7 cellular contexts compared by ENCODE assay signal in the genomic region with DNA sequence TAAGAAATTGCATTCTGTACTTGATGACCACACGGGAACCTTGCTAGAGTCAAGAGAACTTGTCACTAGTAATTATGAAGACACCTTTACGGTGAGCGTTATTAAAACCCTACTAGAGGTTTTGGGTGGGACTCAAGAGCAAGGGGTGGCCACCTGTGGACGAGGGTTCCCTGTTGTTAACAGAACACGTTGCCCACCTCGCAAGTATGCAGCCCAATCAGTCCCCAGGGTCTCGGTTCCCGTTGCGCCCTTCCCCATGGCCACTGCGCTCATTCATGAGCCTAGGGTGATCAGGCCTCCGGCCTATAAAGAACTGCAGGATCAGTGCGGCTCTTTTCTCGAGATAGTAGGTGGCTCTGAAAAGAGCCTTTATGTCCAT. TPM values are rescaled to one million over a fixed set of nuclear protein-coding genes. Genes with fewer than 3 reads are reported as not detected.
DNase-seq lines count a peak whose midpoint lies in the region; ATAC-seq lines count a peak whose summit lies in the region.

No MANE protein-coding gene starts in this region.

- POLR2A ChIA-PET in activated CD4-positive, alpha-beta memory T cell treated with anti-CD3 and anti-CD28 coated beads for 36 hours (lab: Charles Lee) = interaction anchor here (0.6 to 3.5 kb wide), 9 partner anchors 9 to 183 kb away, joined by 3 to 33 read pairs (median 4); partner anchors contain the start of genes RNF187 and TRIM11

- peak; percentile 2 for ATAC-seq in GM19025 (IDR thresholded peaks at IDR 0.05; ENCODE audit: low read depth, unreplicated experiment)
- ATAC-seq in HG02852 (IDR thresholded peaks at IDR 0.05; ENCODE audit: unreplicated experiment) = peak; percentile 8
- peak; percentile 20 for ATAC-seq in left ventricle myocardium superior
- peak; percentile 3 for ATAC-seq in stimulated activated effector memory CD8-positive, alpha-beta T cell treated with anti-CD3 and anti-CD28 coated beads, Interleukin-12 subunit alpha, Interleukin-12 subunit beta, amount 100 ng/mL, for 72 hours
- no peak for ATAC-seq in left lobe of liver

- peaks cover 13% of the 10 kb centered on the region for H3K36me3 Mint-ChIP-seq in activated CD4-positive, alpha-beta memory T cell treated with anti-CD3 and anti-CD28 coated beads for 36 hours
- H3K36me3 Mint-ChIP-seq in stimulated activated effector memory CD8-positive, alpha-beta T cell treated with anti-CD3 and anti-CD28 coated beads, Interleukin-12 subunit alpha, Interleukin-12 subunit beta, amount 100 ng/mL, for 72 hours = peaks cover 39% of the 10 kb centered on the region

- H3K27me3 Mint-ChIP-seq in activated CD4-positive, alpha-beta memory T cell treated with anti-CD3 and anti-CD28 coated beads for 36 hours = peaks cover 1% of the 10 kb centered on the region

- H3K4me1 Mint-ChIP-seq in activated CD4-positive, alpha-beta memory T cell treated with anti-CD3 and anti-CD28 coated beads for 36 hours (ENCODE audit: low read depth) = peaks cover 34% of the 10 kb centered on the region
- peaks cover 51% of the 10 kb centered on the region for H3K4me1 Mint-ChIP-seq in stimulated activated effector memory CD8-positive, alpha-beta T cell treated with anti-CD3 and anti-CD28 coated beads, Interleukin-12 subunit alpha, Interleukin-12 subunit beta, amount 100 ng/mL, for 72 hours

- H3K4me3 Mint-ChIP-seq in activated CD4-positive, alpha-beta memory T cell treated with anti-CD3 and anti-CD28 coated beads for 36 hours = peak overlapping the region; percentile 98
- H3K4me3 Mint-ChIP-seq in stimulated activated effector memory CD8-positive, alpha-beta T cell treated with anti-CD3 and anti-CD28 coated beads, Interleukin-12 subunit alpha, Interleukin-12 subunit beta, amount 100 ng/mL, for 72 hours = peak overlapping the region; percentile 96

- CTCF ChIA-PET in activated CD4-positive, alpha-beta memory T cell treated with anti-CD3 and anti-CD28 coated beads for 36 hours (lab: Charles Lee) = interaction anchor here (0.8 to 2.5 kb wide), 4 partner anchors 9 to 30 kb away, joined by 3 to 10 read pairs (median 6); partner anchors contain the start of gene RNF187

- intact Hi-C loops in activated CD4-positive, alpha-beta memory T cell treated with anti-CD3 and anti-CD28 coated beads for 36 hours (cut with micrococcal nuclease) = loop anchor here (1.0 to 5.0 kb wide), 3 partner anchors 8 to 180 kb away; no protein-coding TSS in a partner anchor
- intact Hi-C loops in left ventricle myocardium superior (cut with micrococcal nuclease) = no loop called here

- no peaks in the 10 kb centered on the region for H3K9me3 Mint-ChIP-seq in activated CD4-positive, alpha-beta memory T cell treated with anti-CD3 and anti-CD28 coated beads for 36 hours
- H3K9me3 Mint-ChIP-seq in stimulated activated effector memory CD8-positive, alpha-beta T cell treated with anti-CD3 and anti-CD28 coated beads, Interleukin-12 subunit alpha, Interleukin-12 subunit beta, amount 100 ng/mL, for 72 hours = no peaks in the 10 kb centered on the region

- peak overlapping the region; percentile 94 for H3K27ac Mint-ChIP-seq in activated CD4-positive, alpha-beta memory T cell treated with anti-CD3 and anti-CD28 coated beads for 36 hours
- peak overlapping the region; percentile 97 for H3K27ac Mint-ChIP-seq in stimulated activated effector memory CD8-positive, alpha-beta T cell treated with anti-CD3 and anti-CD28 coated beads, Interleukin-12 subunit alpha, Interleukin-12 subunit beta, amount 100 ng/mL, for 72 hours

- no peak for DNase-seq in activated CD4-positive, alpha-beta memory T cell treated with anti-CD3 and anti-CD28 coated beads for 36 hours
- DNase-seq in left ventricle myocardium superior (no peak), left lobe of liver (ENCODE audit: low spot score) (no peak), kidney tubule cell (ENCODE audit: low spot score) (no peak)
- no peak for DNase-seq in stimulated activated effector memory CD8-positive, alpha-beta T cell treated with anti-CD3 and anti-CD28 coated beads, Interleukin-12 subunit alpha, Interleukin-12 subunit beta, amount 100 ng/mL, for 72 hours (ENCODE audit: low spot score in 2 of 2)

RNA-seq across cellular contexts. Expression of gene RNF187, which starts 30.2 kb away (rescaled TPM):
- 100 to 1,000 TPM; 110 to 112 TPM for total RNA-seq in activated CD4-positive, alpha-beta memory T cell treated with anti-CD3 and anti-CD28 coated beads for 36 hours
- 101 TPM for total RNA-seq in left ventricle myocardium superior
- 60.3 TPM for total RNA-seq in left lobe of liver

RNA-seq across cellular contexts. Expression of gene TRIM17, which starts 40.3 kb away (rescaled TPM):
- total RNA-seq in activated CD4-positive, alpha-beta memory T cell treated with anti-CD3 and anti-CD28 coated beads for 36 hours = 1 to 10 TPM; 1.5 to 1.6 TPM
- total RNA-seq in left ventricle myocardium superior (0.50 TPM), left lobe of liver (not detected)

RNA-seq across cellular contexts. Expression of gene TRIM11, which starts 50.4 kb away (rescaled TPM):
- 10 to 100 TPM; 33.6 to 34.9 TPM for total RNA-seq in activated CD4-positive, alpha-beta memory T cell treated with anti-CD3 and anti-CD28 coated beads for 36 hours
- total RNA-seq in left ventricle myocardium superior (7.6 TPM), left lobe of liver (7.3 TPM)
